4 cellular contexts compared by ENCODE assay signal in the genomic region with DNA sequence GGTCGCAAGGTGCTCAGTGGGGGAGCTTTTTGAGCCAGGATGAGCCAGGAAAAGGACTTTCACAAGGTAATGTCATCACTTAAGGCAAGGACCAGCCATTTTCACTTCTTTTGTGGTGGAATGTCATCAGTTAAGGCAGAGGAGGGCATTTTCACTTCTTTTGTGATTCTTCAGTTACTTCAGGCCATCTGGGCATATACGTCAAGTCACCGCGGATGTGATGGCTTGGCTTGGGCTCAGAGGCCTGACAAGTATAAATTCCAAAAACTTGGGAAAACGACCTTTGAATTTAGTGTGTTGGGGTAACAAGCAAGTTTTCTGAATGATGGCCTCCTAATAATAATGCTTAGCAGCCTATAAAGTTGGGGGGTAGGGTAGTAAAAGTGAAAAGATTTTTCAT. TPM values are rescaled to one million over a fixed set of nuclear protein-coding genes. Genes with fewer than 3 reads are reported as not detected.
"Had no signal": no experiment of that assay in that cellular context is flagged by ENCODE, and none has a peak within 500 bp of the region (broad histone marks: within the 10 kb centered on the region; RNA-seq: fewer than 3 reads in every experiment).

No MANE protein-coding gene starts in this region.

RNA-seq across cellular contexts. Expression of gene SPART, which starts 21.3 kb away (rescaled TPM):
- total RNA-seq: OCI-LY7 had no signal

RNA-seq across cellular contexts. Expression of gene CCDC169, which starts 27.3 kb away (rescaled TPM):
- total RNA-seq: OCI-LY7, Peyer's patch, Right ventricle myocardium inferior had no signal
- polyA plus RNA-seq: IgD-negative memory B cell had no signal
